Comparison of ENCODE assay signal across 7 cellular contexts in the genomic region with DNA sequence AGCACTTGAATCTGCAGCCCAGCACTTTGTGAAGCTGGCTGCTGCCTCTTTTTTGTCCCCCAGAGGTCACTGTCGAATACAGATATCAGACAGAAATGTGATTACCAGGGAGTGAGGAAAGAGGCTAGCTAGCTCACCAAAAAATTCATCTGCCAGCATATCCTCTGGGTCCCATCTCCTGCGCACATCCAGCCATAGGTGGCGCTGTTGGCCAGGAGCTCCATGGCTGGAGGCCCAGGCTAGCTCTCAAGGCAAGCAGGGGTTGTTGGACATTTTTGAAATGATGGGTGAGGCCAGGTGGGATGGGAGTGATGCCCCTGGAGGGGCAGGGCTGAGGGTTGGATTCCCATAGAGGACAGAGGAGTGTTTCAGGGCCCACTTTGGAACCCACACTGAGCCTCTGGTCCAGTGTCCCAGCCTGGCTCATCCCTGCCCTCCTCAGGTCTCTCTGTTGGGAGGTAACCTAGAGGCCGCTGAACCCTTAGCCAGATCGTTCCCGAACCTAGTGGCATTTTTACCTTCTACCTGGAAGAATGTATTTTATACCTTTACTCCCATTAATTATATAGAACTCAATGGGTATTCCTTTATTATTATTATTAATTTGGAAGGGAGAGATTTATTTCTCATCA. TPM values are rescaled to one million over a fixed set of nuclear protein-coding genes. Genes with fewer than 3 reads are reported as not detected.
DNase-seq lines count a peak whose midpoint lies in the region; ATAC-seq and TF ChIP-seq lines count a peak whose summit lies in the region.

No MANE protein-coding gene starts in this region.

- ATAC-seq in naive B cell (ENCODE audit: low read depth in 2 of 2): peak; percentile 82 to 86
- ATAC-seq in stimulated activated naive CD8-positive, alpha-beta T cell treated with anti-CD3 and anti-CD28 coated beads, Interleukin-15, amount 100 ng/mL, for 72 hours: peak; percentile 96

- H3K27me3 Mint-ChIP-seq in naive B cell: no peaks in the 10 kb centered on the region
- no peaks in the 10 kb centered on the region for H3K27me3 Mint-ChIP-seq in stimulated activated naive CD8-positive, alpha-beta T cell treated with anti-CD3 and anti-CD28 coated beads, Interleukin-15, amount 100 ng/mL, for 72 hours

- no peaks in the 10 kb centered on the region for H3K9me3 ChIP-seq in OCI-LY7 (ENCODE audit: low read length)

- peaks cover 4% of the 10 kb centered on the region; the same call in 1 of the 2 replicates for H3K36me3 ChIP-seq in OCI-LY7 (ENCODE audit: insufficient read depth, low read length)

- peak; percentile 71 for DNase-seq in HPDE6-E6E7 (ENCODE audit: extremely low spot score)
- DNase-seq in OCI-LY7 (ENCODE audit: low spot score): peak; percentile 90
- peak; percentile 59 for DNase-seq in activated T-cell treated with anti-CD3 and anti-CD28 coated beads for 24 hours (ENCODE audit: low read depth)
- DNase-seq in epithelial cell of proximal tubule (ENCODE audit: low read depth): no peak
- peak; percentile 36 for DNase-seq in naive B cell
- peak; percentile 78 to 82 for DNase-seq in stimulated activated naive CD8-positive, alpha-beta T cell treated with anti-CD3 and anti-CD28 coated beads, Interleukin-15, amount 100 ng/mL, for 72 hours

- H3K9me2 ChIP-seq in OCI-LY7 (ENCODE audit: insufficient read depth, low read length): no peaks in the 10 kb centered on the region

- POLR2A ChIA-PET in OCI-LY7 (lab: Charles Lee): interaction anchor here (0.5 to 1.1 kb wide), 5 partner anchors 13 to 213 kb away, joined by 3 to 8 read pairs (median 4); no protein-coding TSS in a partner anchor

- H4K20me1 ChIP-seq in OCI-LY7 (ENCODE audit: insufficient read depth, low read length): no peaks in the 10 kb centered on the region

- H3K27ac Mint-ChIP-seq in naive B cell: peak overlapping the region in 2 of 6 donors; percentile 10 to 86
- peak overlapping the region in 1 of 2 donors; percentile 56 for H3K27ac Mint-ChIP-seq in stimulated activated naive CD8-positive, alpha-beta T cell treated with anti-CD3 and anti-CD28 coated beads, Interleukin-15, amount 100 ng/mL, for 72 hours

- H3K4me2 ChIP-seq in OCI-LY7 (ENCODE audit: low read length): no peak overlapping the region

- CTCF ChIA-PET in OCI-LY7 (lab: Charles Lee; ENCODE audit: unreplicated experiment): interaction anchor here (0.5 to 1.7 kb wide), 7 partner anchors 13 to 292 kb away, joined by 3 to 20 read pairs (median 5); partner anchors contain the start of genes DPCD and POLL

- no peaks in the 10 kb centered on the region for H3K4me1 ChIP-seq in OCI-LY7 (ENCODE audit: insufficient read depth, low read length, poor library complexity, severe bottlenecking)

- intact Hi-C loops in OCI-LY7 (cut with micrococcal nuclease; ENCODE audit: unreplicated experiment): loop anchor here (1.0 kb wide), 2 partner anchors 91 to 178 kb away; no protein-coding TSS in a partner anchor

- H2AFZ ChIP-seq in OCI-LY7 (ENCODE audit: low read length): no peak overlapping the region

- no peak overlapping the region for H3K27ac ChIP-seq in OCI-LY7 (ENCODE audit: low read depth, low read length, poor library complexity, severe bottlenecking)

- H3K79me2 ChIP-seq in OCI-LY7 (ENCODE audit: insufficient read depth, low read depth, low read length): no peaks in the 10 kb centered on the region

- no peak overlapping the region for H3K4me3 Mint-ChIP-seq in naive B cell
- no peak overlapping the region for H3K4me3 Mint-ChIP-seq in stimulated activated naive CD8-positive, alpha-beta T cell treated with anti-CD3 and anti-CD28 coated beads, Interleukin-15, amount 100 ng/mL, for 72 hours

- no peaks in the 10 kb centered on the region for H3K4me1 Mint-ChIP-seq in naive B cell
- no peaks in the 10 kb centered on the region for H3K4me1 Mint-ChIP-seq in stimulated activated naive CD8-positive, alpha-beta T cell treated with anti-CD3 and anti-CD28 coated beads, Interleukin-15, amount 100 ng/mL, for 72 hours

- H3K36me3 Mint-ChIP-seq in naive B cell: no peaks in the 10 kb centered on the region

- no TSS peak for BruUV-seq in OCI-LY7 (replicated peaks; lab: Mats Ljungman, UMichigan)

- no peak overlapping the region for H3K4me3 ChIP-seq in OCI-LY7 (ENCODE audit: low read depth, low read length, poor library complexity, severe bottlenecking)
- H3K4me3 ChIP-seq in epithelial cell of proximal tubule (ENCODE audit: low read depth, low read length): no peak overlapping the region

- no peaks in the 10 kb centered on the region for H3K9me3 Mint-ChIP-seq in naive B cell
- H3K9me3 Mint-ChIP-seq in stimulated activated naive CD8-positive, alpha-beta T cell treated with anti-CD3 and anti-CD28 coated beads, Interleukin-15, amount 100 ng/mL, for 72 hours: no peaks in the 10 kb centered on the region

- TF ChIP-seq CTCF in GM12872 (IDR thresholded peaks at IDR 0.05; ENCODE audit: insufficient read depth, low read depth, low read length): peak; percentile 94
- peak; percentile 99 for TF ChIP-seq CTCF in OCI-LY7 (conservative IDR thresholded peaks at IDR 0.05; ENCODE audit: low read length)
- TF ChIP-seq CTCF in epithelial cell of proximal tubule (conservative IDR thresholded peaks at IDR 0.05; ENCODE audit: low read depth, low read length): peak; percentile 83

RNA-seq across cellular contexts. Expression of gene DPCD, which starts 14.8 kb away (rescaled TPM):
- 9.1 and 13.9 TPM in 2 replicates for total RNA-seq in OCI-LY7 (2014; rRNA removed; shearing (Covaris generic))
- total RNA-seq in OCI-LY7 (2022) (6.3 and 10.3 TPM in 2 replicates), epithelial cell of proximal tubule (36.2 and 65.6 TPM in 2 replicates)
- polyA plus RNA-seq in naive B cell (ENCODE audit: low read depth in 6 of 6): 1 to 10 TPM in 3 of 6 donors, under 1 TPM in 2, not detected in 1; 0.37 to 2.8 (median 1.2) TPM

RNA-seq across cellular contexts. Expression of gene POLL, which starts 14.8 kb away (rescaled TPM):
- total RNA-seq in OCI-LY7 (2014; rRNA removed; shearing (Covaris generic)): 14.3 and 22.0 TPM in 2 replicates
- 34.0 and 35.6 TPM in 2 replicates for total RNA-seq in OCI-LY7 (2022)
- total RNA-seq in epithelial cell of proximal tubule: 26.1 and 27.6 TPM in 2 replicates
- 10 to 100 TPM in 5 of 6 donors, under 1 TPM in 1; 0.98 to 16.2 (median 11.8) TPM for polyA plus RNA-seq in naive B cell (ENCODE audit: low read depth in 6 of 6)
